11 cellular contexts compared by ENCODE assay signal in the genomic region with DNA sequence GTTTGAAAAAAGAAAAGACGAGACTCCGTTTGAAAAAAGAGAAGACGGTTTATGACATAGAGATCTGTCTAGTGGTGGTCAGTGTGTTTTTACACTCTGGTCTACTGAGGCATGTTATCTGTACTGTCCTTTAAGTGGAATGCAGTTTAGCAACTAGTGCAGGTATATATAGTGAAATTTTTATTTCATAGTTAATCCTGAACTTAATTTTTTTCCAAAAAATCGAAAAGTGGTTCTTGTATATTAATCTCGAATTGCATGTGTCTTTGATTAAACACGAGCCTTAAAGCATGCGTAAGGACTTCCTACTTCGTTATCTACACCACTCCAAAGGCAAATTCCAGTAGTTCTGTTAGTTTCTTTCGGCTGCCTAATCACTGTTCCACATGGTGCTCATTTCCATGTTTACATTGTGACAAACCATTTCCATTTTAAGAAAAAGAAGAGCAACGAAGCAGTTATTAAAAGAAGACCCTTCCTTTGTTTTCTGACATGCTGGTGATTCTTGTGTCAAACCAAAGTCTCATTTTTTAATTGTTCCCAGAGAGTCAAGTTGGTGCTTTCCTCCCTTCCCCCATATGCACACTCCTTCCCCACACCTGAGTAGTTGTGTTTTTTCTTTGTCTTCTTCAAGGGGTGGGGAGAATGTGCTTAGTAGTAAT. TPM values are rescaled to one million over a fixed set of nuclear protein-coding genes. Genes with fewer than 3 reads are reported as not detected.
DNase-seq lines count a peak whose midpoint lies in the region; ATAC-seq and TF ChIP-seq lines count a peak whose summit lies in the region.
"Had no signal": no experiment of that assay in that cellular context is flagged by ENCODE, and none has a peak within 500 bp of the region (broad histone marks: within the 10 kb centered on the region; RNA-seq: fewer than 3 reads in every experiment).

No MANE protein-coding gene starts in this region.

- ATAC-seq in stimulated activated naive CD8-positive, alpha-beta T cell treated with anti-CD3 and anti-CD28 coated beads, Interleukin-15, amount 100 ng/mL, for 72 hours: no peak
- ATAC-seq: heart right ventricle had no signal

- peak overlapping the region; percentile 19 for H3K4me3 ChIP-seq in fibroblast of villous mesenchyme (ENCODE audit: low read depth, low read length)

- H3K4me3 Mint-ChIP-seq in activated T-cell treated with anti-CD3 and anti-CD28 coated beads, Interleukin-2, amount 50 U/mL, for 24 hours: peak overlapping the region; percentile 87
- H3K4me3 Mint-ChIP-seq in activated CD4-positive, alpha-beta memory T cell treated with anti-CD3 and anti-CD28 coated beads for 36 hours: peak overlapping the region; percentile 96
- H3K4me3 Mint-ChIP-seq in stimulated activated naive CD8-positive, alpha-beta T cell treated with anti-CD3 and anti-CD28 coated beads, Interleukin-15, amount 100 ng/mL, for 72 hours: peak overlapping the region; percentile 85 to 97

- TF ChIP-seq CTCF in fibroblast of villous mesenchyme (IDR thresholded peaks at IDR 0.05; ENCODE audit: insufficient read depth, low read depth, low read length): no peak
- no peak for TF ChIP-seq CTCF in GM10248 (IDR thresholded peaks at IDR 0.05; ENCODE audit: control extremely low read depth, extremely low read depth, low read depth, missing control alignments)

- H3K36me3 Mint-ChIP-seq in activated T-cell treated with anti-CD3 and anti-CD28 coated beads, Interleukin-2, amount 50 U/mL, for 24 hours (ENCODE audit: low read depth): peaks cover 39% of the 10 kb centered on the region
- peaks cover 29% of the 10 kb centered on the region for H3K36me3 Mint-ChIP-seq in activated CD4-positive, alpha-beta memory T cell treated with anti-CD3 and anti-CD28 coated beads for 36 hours

- H3K27me3 Mint-ChIP-seq in activated T-cell treated with anti-CD3 and anti-CD28 coated beads, Interleukin-2, amount 50 U/mL, for 24 hours: peaks cover 6% of the 10 kb centered on the region
- no peaks in the 10 kb centered on the region for H3K27me3 Mint-ChIP-seq in activated CD4-positive, alpha-beta memory T cell treated with anti-CD3 and anti-CD28 coated beads for 36 hours
- no peaks in the 10 kb centered on the region for H3K27me3 Mint-ChIP-seq in stimulated activated naive CD8-positive, alpha-beta T cell treated with anti-CD3 and anti-CD28 coated beads, Interleukin-15, amount 100 ng/mL, for 72 hours

- POLR2A ChIA-PET in activated CD4-positive, alpha-beta memory T cell treated with anti-CD3 and anti-CD28 coated beads for 36 hours (lab: Charles Lee): interaction anchor here (1.6 kb wide), 1 partner anchor 61 kb away, joined by 7 read pairs; no protein-coding TSS in a partner anchor
- POLR2A ChIA-PET in GM10248 (lab: Yijun Ruan, JAX): no interaction called here

- CTCF ChIA-PET in activated CD4-positive, alpha-beta memory T cell treated with anti-CD3 and anti-CD28 coated beads for 36 hours (lab: Charles Lee): no interaction called here
- CTCF ChIA-PET in GM10248 (lab: Yijun Ruan, JAX): no interaction called here

- intact Hi-C loops in activated CD4-positive, alpha-beta memory T cell treated with anti-CD3 and anti-CD28 coated beads for 36 hours (cut with micrococcal nuclease): no loop called here

- H3K9me3 Mint-ChIP-seq in activated T-cell treated with anti-CD3 and anti-CD28 coated beads, Interleukin-2, amount 50 U/mL, for 24 hours: no peaks in the 10 kb centered on the region
- H3K9me3 Mint-ChIP-seq in activated CD4-positive, alpha-beta memory T cell treated with anti-CD3 and anti-CD28 coated beads for 36 hours: peaks cover 5% of the 10 kb centered on the region
- peaks cover 0 to 8% of the 10 kb centered on the region in 2 donors for H3K9me3 Mint-ChIP-seq in stimulated activated naive CD8-positive, alpha-beta T cell treated with anti-CD3 and anti-CD28 coated beads, Interleukin-15, amount 100 ng/mL, for 72 hours

- peak overlapping the region; percentile 99 for H3K27ac Mint-ChIP-seq in activated T-cell treated with anti-CD3 and anti-CD28 coated beads, Interleukin-2, amount 50 U/mL, for 24 hours
- peak overlapping the region; percentile 99 for H3K27ac Mint-ChIP-seq in activated CD4-positive, alpha-beta memory T cell treated with anti-CD3 and anti-CD28 coated beads for 36 hours
- H3K27ac Mint-ChIP-seq in stimulated activated naive CD8-positive, alpha-beta T cell treated with anti-CD3 and anti-CD28 coated beads, Interleukin-15, amount 100 ng/mL, for 72 hours: peak overlapping the region; percentile 100

- H3K4me1 Mint-ChIP-seq in activated T-cell treated with anti-CD3 and anti-CD28 coated beads, Interleukin-2, amount 50 U/mL, for 24 hours (ENCODE audit: low read depth): peaks cover 58% of the 10 kb centered on the region
- H3K4me1 Mint-ChIP-seq in activated CD4-positive, alpha-beta memory T cell treated with anti-CD3 and anti-CD28 coated beads for 36 hours (ENCODE audit: low read depth): peaks cover 57% of the 10 kb centered on the region
- peaks cover 69% of the 10 kb centered on the region for H3K4me1 Mint-ChIP-seq in stimulated activated naive CD8-positive, alpha-beta T cell treated with anti-CD3 and anti-CD28 coated beads, Interleukin-15, amount 100 ng/mL, for 72 hours

- no peak for DNase-seq in activated T-cell treated with anti-CD3 and anti-CD28 coated beads, Interleukin-2, amount 50 U/mL, for 24 hours
- DNase-seq in activated T-cell treated with anti-CD3 and anti-CD28 coated beads for 4 hours (no peak), fibroblast of villous mesenchyme (ENCODE audit: low read depth) (peak; percentile 53), SW480 (ENCODE audit: low spot score) (no peak), anterior cingulate cortex (lab: John Stamatoyannopoulos, UW) (no peak), GM10248 (ENCODE audit: extremely low spot score) (no peak)
- no peak for DNase-seq in activated CD4-positive, alpha-beta memory T cell treated with anti-CD3 and anti-CD28 coated beads for 36 hours
- DNase-seq in stimulated activated naive CD8-positive, alpha-beta T cell treated with anti-CD3 and anti-CD28 coated beads, Interleukin-15, amount 100 ng/mL, for 72 hours: no peak
- DNase-seq: heart right ventricle, NCI-H524 treated with DMSO at 0.1 percent for 48 hours, sigmoid colon had no signal

RNA-seq across cellular contexts. Expression of gene SNX9, which starts 2.3 kb away (rescaled TPM):
- 10 to 100 TPM; 59.3 to 59.7 TPM for total RNA-seq in activated CD4-positive, alpha-beta memory T cell treated with anti-CD3 and anti-CD28 coated beads for 36 hours
- total RNA-seq in fibroblast of villous mesenchyme: 37.6 and 39.6 TPM in 2 replicates
